22 cellular contexts compared by ENCODE assay signal in genomic region chr15:25716414-25717102, GRCh38.
"Had no signal": no experiment of that assay in that cellular context is flagged by ENCODE, and none has a peak within 500 bp of the region (broad histone marks: within the 10 kb centered on the region; RNA-seq: fewer than 3 reads in every experiment).

No MANE protein-coding gene starts in this region.

- H3K9me3 ChIP-seq: right lobe of liver, tibial nerve had no signal

- ATAC-seq: activated CD4-positive, CD25-positive, alpha-beta regulatory T cell treated with anti-CD3 and anti-CD28 coated beads, Interleukin-2, amount 50 U/mL, for 24 hours; activated naive CD4-positive, alpha-beta T cell treated with anti-CD3 and anti-CD28 coated beads, Interleukin-2, amount 50 U/mL, for 72 hours; naive thymus-derived CD8-positive, alpha-beta T cell; right lobe of liver; stimulated activated effector memory CD8-positive, alpha-beta T cell treated with anti-CD3 and anti-CD28 coated beads, Interleukin-12 subunit alpha, Interleukin-12 subunit beta, amount 100 ng/mL, for 72 hours; stimulated activated naive CD8-positive, alpha-beta T cell treated with anti-CD3 and anti-CD28 coated beads, Interleukin-15, amount 100 ng/mL, for 72 hours had no signal

- H3K4me1 ChIP-seq: right lobe of liver, tibial nerve had no signal

- H3K4me3 ChIP-seq: coronary artery, right lobe of liver, skin epidermis, tibial nerve had no signal

- DNase-seq: activated CD4-positive, alpha-beta T cell treated with anti-CD3 and anti-CD28 coated beads for 48 hours; activated CD4-positive, alpha-beta T cell treated with anti-CD3 and anti-CD28 coated beads, Interleukin-2, amount 50 U/mL, for 48 hours; activated CD8-positive, alpha-beta memory T cell treated with anti-CD3 and anti-CD28 coated beads for 24 hours; activated gamma-delta T cell treated with Interleukin-2 at 50 U/mL for 16 hours; anterior cingulate cortex; cerebellar nuclear complex; effector memory CD4-positive, alpha-beta T cell; erythroblast; hypothalamus; naive thymus-derived CD8-positive, alpha-beta T cell; occipital lobe; right lobe of liver; stimulated activated CD4-positive, alpha-beta T cell treated with anti-CD3 and anti-CD28 coated beads, Interleukin-4, amount 100 ng/mL, for 24 hours; stimulated activated naive CD8-positive, alpha-beta T cell treated with anti-CD3 and anti-CD28 coated beads, Interleukin-15, amount 100 ng/mL, for 72 hours; substantia nigra had no signal

- H3K27me3 ChIP-seq: right lobe of liver, tibial nerve had no signal

- H3K27ac ChIP-seq: right lobe of liver, skin epidermis, tibial nerve, VCaP had no signal

- H3K36me3 ChIP-seq: right lobe of liver had no signal
